ENCODE assay signal across 8 cellular contexts in the genomic region with DNA sequence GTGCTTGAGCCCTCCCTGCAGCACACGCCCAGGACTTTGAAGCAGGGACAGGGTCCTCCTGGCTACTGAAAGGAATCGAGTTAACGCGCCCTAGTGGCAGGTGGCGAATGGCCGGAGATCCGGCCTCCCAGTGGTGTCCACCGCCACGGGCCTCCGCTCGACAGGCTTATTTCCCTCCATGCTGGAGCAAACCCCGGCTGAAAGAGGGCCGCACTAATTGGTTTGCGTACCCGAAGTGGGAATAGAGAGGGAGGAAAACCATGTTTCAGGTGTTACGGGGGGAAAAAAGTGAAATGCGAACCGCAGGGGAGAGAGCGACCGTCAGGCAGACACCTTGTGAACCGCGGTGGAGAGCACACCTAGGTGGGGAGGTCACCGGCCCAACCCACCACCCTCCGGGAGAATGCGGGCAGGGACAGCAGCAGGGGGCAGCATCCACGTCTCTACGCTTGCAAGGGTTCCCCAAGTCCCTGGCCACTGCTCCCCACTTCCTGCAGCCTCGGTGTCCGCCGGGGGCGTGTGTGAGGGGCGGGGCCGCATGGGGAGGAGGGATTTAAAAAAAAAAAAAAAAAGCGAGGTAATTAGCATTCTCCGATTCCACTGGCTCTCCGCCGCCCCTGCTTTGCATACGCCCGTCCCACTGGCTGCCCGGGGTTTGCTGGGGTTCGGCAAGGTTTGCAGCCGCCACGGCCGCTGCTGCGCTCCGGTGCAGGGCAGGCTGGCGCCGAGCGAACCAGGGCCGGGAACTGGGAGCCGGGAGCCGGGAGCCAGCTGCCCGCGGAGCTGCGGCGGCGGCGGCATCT.
A peak's percentile ranks its signal among the peaks of the same experiment; 100 is the strongest.
DNase-seq lines count a peak whose midpoint lies in the region; ATAC-seq, FAIRE-seq and TF ChIP-seq lines count a peak whose summit lies in the region.

No MANE protein-coding gene starts in this region.

- peaks cover 58% of the 10 kb centered on the region for H3K27me3 ChIP-seq in neutrophil

- peak overlapping the region; percentile 92 for H3K27ac ChIP-seq in RWPE1
- H3K27ac ChIP-seq in neutrophil = peak overlapping the region; percentile 33

- peaks cover 4% of the 10 kb centered on the region for H3K36me3 Mint-ChIP-seq in IgD-negative memory B cell

- POLR2A ChIA-PET in RWPE1 (lab: Yijun Ruan, JAX; ENCODE audit: low non-redundant PET) = no interaction called here

- TF ChIP-seq CTCF in RWPE1 (conservative IDR thresholded peaks at IDR 0.05; ENCODE audit: low read depth) (peak; percentile 31; the same call in 1 of the 2 replicates), neutrophil (IDR thresholded peaks at IDR 0.05) (peak; percentile 35)

- H3K36me3 ChIP-seq in neutrophil = no peaks in the 10 kb centered on the region

- peaks cover 0 to 2% (median 0%) of the 10 kb centered on the region in 3 donors for H3K9me3 Mint-ChIP-seq in IgD-negative memory B cell

- H3K4me1 Mint-ChIP-seq in IgD-negative memory B cell = peaks cover 0 to 14% (median 6%) of the 10 kb centered on the region in 3 donors

- no peak for FAIRE-seq in frontal cortex (lab: Jason Lieb, UNC)

- peaks cover 50% of the 10 kb centered on the region for H3K27me3 Mint-ChIP-seq in IgD-negative memory B cell

- no peaks in the 10 kb centered on the region for H3K9me3 ChIP-seq in neutrophil

- peak overlapping the region; percentile 48 to 71 for H3K4me3 ChIP-seq in neutrophil (ENCODE audit: low read depth in 1 of 2, low read length in 1 of 2)

- no peak overlapping the region for H3K27ac Mint-ChIP-seq in IgD-negative memory B cell

- CTCF ChIA-PET in RWPE1 (lab: Yijun Ruan, JAX) = interaction anchor here (0.6 to 3.4 kb wide), 5 partner anchors 9 to 292 kb away, joined by 3 to 17 read pairs (median 3); no protein-coding TSS in a partner anchor

- ATAC-seq in HG02763 (IDR thresholded peaks at IDR 0.05; ENCODE audit: unreplicated experiment) = no peak

- peaks cover 51 to 59% of the 10 kb centered on the region in 2 experiments for H3K4me1 ChIP-seq in neutrophil (ENCODE audit: control insufficient read depth in 1 of 2, insufficient read depth in 1 of 2, low read depth in 1 of 2, low read length in 1 of 2)

- DNase-seq in D341Med (ENCODE audit: low spot score) (peak; percentile 89), RWPE1 (ENCODE audit: low spot score) (peak; percentile 92), frontal cortex (ENCODE audit: low spot score in 2 of 2) (peak; percentile 66 to 74), stromal cell of bone marrow (ENCODE audit: low read depth) (peak; percentile 77)
- DNase-seq in activated gamma-delta T cell treated with anti-CD3 and anti-CD28 coated beads, Interleukin-2, amount 50 U/mL, for 16 hours (ENCODE audit: low read depth) = peak; percentile 69

- peak overlapping the region in 3 of 4 donors; percentile 71 to 75 (median 72) for H3K4me3 Mint-ChIP-seq in IgD-negative memory B cell
